In genomic region chr3:192090586-192090985, GRCh38 we compare ENCODE assay signal across 11 cellular contexts.
DNase-seq lines count a peak whose midpoint lies in the region; ATAC-seq, FAIRE-seq and TF ChIP-seq lines count a peak whose summit lies in the region.
"Had no signal": no experiment of that assay in that cellular context is flagged by ENCODE, and none has a peak within 500 bp of the region (broad histone marks: within the 10 kb centered on the region; RNA-seq: fewer than 3 reads in every experiment).

No MANE protein-coding gene starts in this region.

- H3K27me3 Mint-ChIP-seq in HFFc6 (ENCODE audit: insufficient read depth) (no peaks in the 10 kb centered on the region; the same call in 1 of the 2 replicates), T-helper 17 cell (no peaks in the 10 kb centered on the region)

- H3K4me1 Mint-ChIP-seq in HFFc6 (ENCODE audit: low read depth) (peaks cover 37% of the 10 kb centered on the region), T-helper 17 cell (no peaks in the 10 kb centered on the region)

- ATAC-seq in GM18907 (IDR thresholded peaks at IDR 0.05; ENCODE audit: unreplicated experiment) (peak; percentile 79), T-helper 17 cell (no peak)
- ATAC-seq: left colon had no signal

- H3K27ac Mint-ChIP-seq in HFFc6 (peak overlapping the region; percentile 80), T-helper 17 cell (no peak overlapping the region)
- H3K27ac Mint-ChIP-seq: T-helper 1 cell treated with Interleukin-12 subunit alpha and Interleukin-12 subunit beta and Interleukin-4 antibody, amounts not matched to agents 30 μg/mL and 1 μg/mL, for 36 hours had no signal

- peaks cover 21% of the 10 kb centered on the region for H3K9me3 Mint-ChIP-seq in HFFc6

- H3K27ac ChIP-seq in WERI-Rb-1 = no peak overlapping the region
- H3K27ac ChIP-seq: cardiac muscle cell had no signal

- H3K9me3 ChIP-seq in T-helper 17 cell (ENCODE audit: control insufficient read depth, low read length, poor library complexity, severe bottlenecking) = no peaks in the 10 kb centered on the region
- no peaks in the 10 kb centered on the region for H3K9me3 ChIP-seq in WERI-Rb-1 (ENCODE audit: severe bottlenecking)

- DNase-seq in HFFc6 = no peak
- peak; percentile 5 for DNase-seq in Jurkat, Clone E6-1 (ENCODE audit: low read depth, low spot score)
- DNase-seq in left kidney (ENCODE audit: low read depth, low spot score) = peak; percentile 34
- DNase-seq in AG20443 (ENCODE audit: low spot score) = no peak
- DNase-seq in T-helper 17 cell = no peak
- DNase-seq in GM12892 (ENCODE audit: insufficient read length) = no peak
- DNase-seq in WERI-Rb-1 = no peak
- DNase-seq: left colon had no signal

- no peaks in the 10 kb centered on the region for H3K27me3 ChIP-seq in WERI-Rb-1 (ENCODE audit: insufficient read depth, low read depth, severe bottlenecking)
- H3K27me3 ChIP-seq: cardiac muscle cell had no signal

- TF ChIP-seq CTCF in HFFc6 (IDR thresholded peaks at IDR 0.05) (peak; percentile 49; the same call in 1 of the 2 replicates), WERI-Rb-1 (IDR thresholded peaks at IDR 0.05; ENCODE audit: low read depth, low read length) (no peak)

- TF ChIP-seq POLR2A in GM12892 (IDR thresholded peaks at IDR 0.05; ENCODE audit: low read depth, low read length) = no peak

- H3K36me3 Mint-ChIP-seq in HFFc6 (ENCODE audit: low read depth) (peaks cover 6% of the 10 kb centered on the region), T-helper 17 cell (ENCODE audit: low read depth) (no peaks in the 10 kb centered on the region)

- no peak for FAIRE-seq in GM12892 (lab: Jason Lieb, UNC)

- no peak overlapping the region for H3K4me3 ChIP-seq in Jurkat, Clone E6-1 (ENCODE audit: low read length)
- H3K4me3 ChIP-seq in WERI-Rb-1 (ENCODE audit: low read depth, low read length) = no peak overlapping the region
- H3K4me3 ChIP-seq: cardiac muscle cell had no signal

- H3K4me3 Mint-ChIP-seq in HFFc6 (peak overlapping the region; percentile 25; the same call in 1 of the 2 replicates), T-helper 17 cell (no peak overlapping the region)
- H3K4me3 Mint-ChIP-seq: T-helper 1 cell treated with Interleukin-12 subunit alpha and Interleukin-12 subunit beta and Interleukin-4 antibody, amounts not matched to agents 30 μg/mL and 1 μg/mL, for 36 hours had no signal

- no peaks in the 10 kb centered on the region for H3K36me3 ChIP-seq in WERI-Rb-1
- H3K36me3 ChIP-seq: cardiac muscle cell had no signal

Comparison
In these comparisons a context has a peak if more than half of its experiments do, and no peak if none do; other contexts are left out.
1. DNase-seq: peak in Jurkat, Clone E6-1 (single experiment) and left kidney (single experiment); none in HFFc6 (single experiment), AG20443 (single experiment), T-helper 17 cell (0 of 3), GM12892 (single experiment) and WERI-Rb-1 (single experiment).